In genomic region chr9:107282759-107283620, GRCh38 we compare ENCODE assay signal across 8 cellular contexts. TPM values are rescaled to one million over a fixed set of nuclear protein-coding genes. Genes with fewer than 3 reads are reported as not detected.
DNase-seq lines count a peak whose midpoint lies in the region; ATAC-seq and TF ChIP-seq lines count a peak whose summit lies in the region.

RAD23B (plus strand) TSS chr9:107283279; CDS start chr9:107283630, 351 bp downstream.

- peak; percentile 93 for TF ChIP-seq POLR2A in IMR-90 (IDR thresholded peaks at IDR 0.05; ENCODE audit: low read depth, low read length)

- peak within 1 kb of the TSS; percentile 100 for H2AK9ac ChIP-seq in IMR-90 (replicated peaks; ENCODE audit: low read depth, low read length, poor library complexity)

- peak within 1 kb of the TSS; percentile 98 for H3K14ac ChIP-seq in IMR-90 (replicated peaks; ENCODE audit: low read depth, low read length)

- intact Hi-C loops in IMR-90 (cut with micrococcal nuclease) = loop anchor here (1.0 to 10.0 kb wide), 4 partner anchors 32 to 1438 kb away; partner anchors contain the start of gene ZNF462

- peak; percentile 99 for DNase-seq in DMS 273 (lab: John Stamatoyannopoulos, UW; ENCODE audit: unreplicated experiment)
- DNase-seq in IMR-90 = peak; percentile 98
- peak; percentile 98 for DNase-seq in OCI-M1 (lab: John Stamatoyannopoulos, UW)
- peak; percentile 98 for DNase-seq in activated T-cell treated with anti-CD3 and anti-CD28 coated beads for 24 hours (ENCODE audit: low read depth)
- peak; percentile 86 for DNase-seq in epidermal melanocyte (ENCODE audit: insufficient read length, low spot score)
- peak; percentile 96 for DNase-seq in stimulated activated CD8-positive, alpha-beta memory T cell treated with anti-CD3 and anti-CD28 coated beads, Interleukin-4, amount 100 ng/mL, for 1 hour (ENCODE audit: low read depth in 2 of 2, low spot score in 1 of 2)

- H4K5ac ChIP-seq in IMR-90 (ENCODE audit: low read depth, low read length) = peak within 1 kb of the TSS; percentile 73

- CTCF ChIA-PET in IMR-90 (lab: Yijun Ruan, JAX) = interaction anchor here (1.0 to 2.3 kb wide), 2 partner anchors 60 to 145 kb away, joined by 3 to 5 read pairs; no protein-coding TSS in a partner anchor

- peak within 1 kb of the TSS; percentile 95 for H2AFZ ChIP-seq in IMR-90 (replicated peaks; ENCODE audit: low read length, poor library complexity)

- H3K27me3 ChIP-seq in IMR-90 (ENCODE audit: control insufficient read depth, insufficient read depth, low read length) (no peaks in the 10 kb centered on the region), mononuclear cell (ENCODE audit: insufficient read depth, low read length) (no peaks in the 10 kb centered on the region)

- peak within 1 kb of the TSS; percentile 86 for H3K23ac ChIP-seq in IMR-90 (ENCODE audit: low read depth, low read length)

- H2BK15ac ChIP-seq in IMR-90 (ENCODE audit: low read depth, low read length) = peak within 1 kb of the TSS; percentile 58; the same call in 1 of the 3 replicates

- H3K4me1 ChIP-seq in IMR-90 (ENCODE audit: control insufficient read depth, insufficient read depth, low read length) (no peaks in the 10 kb centered on the region), mononuclear cell (ENCODE audit: insufficient read depth, low read length) (peaks cover 39% of the 10 kb centered on the region)

- H3K9ac ChIP-seq in IMR-90 (ENCODE audit: low read depth, low read length) = peak within 1 kb of the TSS; percentile 89

- peak within 1 kb of the TSS; percentile 96 for H3K27ac ChIP-seq in IMR-90 (ENCODE audit: insufficient read depth, low read length)

- peak within 1 kb of the TSS; percentile 89 for H4K91ac ChIP-seq in IMR-90 (ENCODE audit: insufficient read depth, low read depth, low read length)

- peak within 1 kb of the TSS; percentile 78 for H3K18ac ChIP-seq in IMR-90 (ENCODE audit: low read depth, low read length)

- in situ Hi-C loops in IMR-90 (cut with MboI; ENCODE audit: low sequenced_read_pairs) = loop anchor here (25.0 kb wide), 1 partner anchor 396 kb away; no protein-coding TSS in a partner anchor

- POLR2A ChIA-PET in IMR-90 (lab: Charles Lee; ENCODE audit: unreplicated experiment) = interaction anchor here (0.6 to 1.0 kb wide), 4 partner anchors 9 to 88 kb away, joined by 3 to 26 read pairs (median 4); no protein-coding TSS in a partner anchor

- no peaks in the 10 kb centered on the region for H3K36me3 ChIP-seq in IMR-90 (ENCODE audit: control insufficient read depth, insufficient read depth, low read length)

- no TSS peak for BruUV-seq in IMR-90 (replicated peaks; lab: Mats Ljungman, UMichigan)

- peak within 1 kb of the TSS; percentile 94 for H2BK120ac ChIP-seq in IMR-90 (ENCODE audit: low read depth, low read length)

- dilution Hi-C loops in IMR-90 (cut with HindIII; ENCODE audit: low sequenced_read_pairs, unreplicated experiment) = no loop called here

- H4K20me1 ChIP-seq in IMR-90 (ENCODE audit: insufficient read depth, low read length) = peaks cover 44% of the 10 kb centered on the region

- peak within 1 kb of the TSS; percentile 90 for H3K56ac ChIP-seq in IMR-90 (ENCODE audit: extremely low read depth, insufficient read depth, low read length)

- H2BK20ac ChIP-seq in IMR-90 (ENCODE audit: low read depth, low read length) = peak within 1 kb of the TSS; percentile 83

- peaks cover 0 to 9% of the 10 kb centered on the region in 2 experiments; a peak in 1 of 4 replicates for H3K79me1 ChIP-seq in IMR-90 (ENCODE audit: low read depth in 1 of 2, low read length in 2 of 2)

- no peak for TF ChIP-seq RAD21 in IMR-90 (IDR thresholded peaks at IDR 0.05; ENCODE audit: low read length)

- H2AK5ac ChIP-seq in IMR-90 (ENCODE audit: low read depth, low read length) = peak within 1 kb of the TSS; percentile 97

- peak within 1 kb of the TSS; percentile 56 to 93 for H4K8ac ChIP-seq in IMR-90 (ENCODE audit: low read depth in 2 of 2, low read length in 2 of 2)

- TF ChIP-seq CTCF in IMR-90 (conservative IDR thresholded peaks at IDR 0.05; ENCODE audit: low read depth, low read length) = no peak

- H2BK5ac ChIP-seq in IMR-90 (ENCODE audit: low read depth, low read length, poor library complexity, severe bottlenecking) = peak within 1 kb of the TSS; percentile 99

- H3K9me1 ChIP-seq in IMR-90 (ENCODE audit: insufficient read depth, low read length) = no peaks in the 10 kb centered on the region; the same call in 1 of the 2 replicates

- H3K4me3 ChIP-seq in IMR-90 (ENCODE audit: insufficient read depth, low read depth, low read length) = peak within 1 kb of the TSS; percentile 79
- H3K4me3 ChIP-seq in mononuclear cell (ENCODE audit: low read length) = peak within 1 kb of the TSS; percentile 92

- ATAC-seq in GM21528 (IDR thresholded peaks at IDR 0.05; ENCODE audit: low FRiP score, unreplicated experiment) = peak; percentile 88
- ATAC-seq in IMR-90 (ENCODE audit: low read depth) = peak; percentile 89

- 1% methylated on average over 14 of the region's 100 CpGs; no CpG with 5 or more reads in 1 of the 2 experiments for WGBS in IMR-90 (ENCODE audit: extremely low coverage in 2 of 2, insufficient read length in 1 of 2), 2 experiments

- peak within 1 kb of the TSS; percentile 95 for H3K4me2 ChIP-seq in IMR-90 (ENCODE audit: low read depth, low read length)

- H3K4ac ChIP-seq in IMR-90 (ENCODE audit: low read depth, low read length) = peak within 1 kb of the TSS; percentile 99

- no peaks in the 10 kb centered on the region for H3K9me3 ChIP-seq in IMR-90 (ENCODE audit: control insufficient read depth, insufficient read depth, low read length)
- no peaks in the 10 kb centered on the region for H3K9me3 ChIP-seq in mononuclear cell (ENCODE audit: low read depth, low read length)

TF ChIP-seq in IMR-90, 13 proteins besides CTCF, POLR2A, EP300 and RAD21:
- TF ChIP-seq SMC3 (IDR thresholded peaks at IDR 0.05; ENCODE audit: low read depth, low read length) = no peak
- peak; percentile 81; the same call in 1 of the 2 replicates for TF ChIP-seq MAZ (IDR thresholded peaks at IDR 0.05; ENCODE audit: borderline replicate concordance, low read depth, low read length)
- no peak for TF ChIP-seq RCOR1 (IDR thresholded peaks at IDR 0.05; ENCODE audit: insufficient replicate concordance, low read length)
- TF ChIP-seq RFX5 (IDR thresholded peaks at IDR 0.05; ENCODE audit: low read depth, low read length) = peak; percentile 59; the same call in 1 of the 2 replicates
- TF ChIP-seq MAFK (IDR thresholded peaks at IDR 0.05; ENCODE audit: low read depth, low read length) = 0 out of 2 replicates have a peak, but pooled peaks have one; percentile 10
- TF ChIP-seq CEBPB (IDR thresholded peaks at IDR 0.05; ENCODE audit: low read depth, low read length) = peak; percentile 100
- peak; percentile 60; the same call in 1 of the 2 replicates for TF ChIP-seq NFE2L2 (IDR thresholded peaks at IDR 0.05; ENCODE audit: low read depth, low read length)
- TF ChIP-seq BHLHE40 (IDR thresholded peaks at IDR 0.05; ENCODE audit: low read depth, low read length) = peak; percentile 41; the same call in 1 of the 2 replicates
- TF ChIP-seq, protein P1, sequence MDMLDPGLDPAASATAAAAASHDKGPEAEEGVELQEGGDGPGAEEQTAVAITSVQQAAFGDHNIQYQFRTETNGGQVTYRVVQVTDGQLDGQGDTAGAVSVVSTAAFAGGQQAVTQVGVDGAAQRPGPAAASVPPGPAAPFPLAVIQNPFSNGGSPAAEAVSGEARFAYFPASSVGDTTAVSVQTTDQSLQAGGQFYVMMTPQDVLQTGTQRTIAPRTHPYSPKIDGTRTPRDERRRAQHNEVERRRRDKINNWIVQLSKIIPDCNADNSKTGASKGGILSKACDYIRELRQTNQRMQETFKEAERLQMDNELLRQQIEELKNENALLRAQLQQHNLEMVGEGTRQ (IDR thresholded peaks at IDR 0.05; ENCODE audit: low read depth, low read length) = no peak
- no peak for TF ChIP-seq ELK1 (IDR thresholded peaks at IDR 0.05; ENCODE audit: borderline replicate concordance, low read depth, low read length)
- TF ChIP-seq FOS (IDR thresholded peaks at IDR 0.05; ENCODE audit: low read depth, low read length) = no peak
- peak; percentile 82; the same call in 1 of the 2 replicates for TF ChIP-seq CHD1 (IDR thresholded peaks at IDR 0.05; ENCODE audit: low read depth, low read length)
- TF ChIP-seq MXI1 (IDR thresholded peaks at IDR 0.05; ENCODE audit: borderline replicate concordance, low read depth, low read length) = peak; percentile 44; the same call in 1 of the 2 replicates

RNA-seq across cellular contexts. Expression of gene RAD23B, which starts in this region (rescaled TPM):
- total RNA-seq in IMR-90 (2012; rRNA removed) (126 and 127 TPM in 2 replicates), mononuclear cell (108 TPM)
- 123 and 148 TPM in 2 replicates for polyA plus RNA-seq in IMR-90 (2012; rRNA removed)
- 48.2 and 80.7 TPM in 2 replicates for polyA plus RNA-seq in IMR-90 (2012; cell fraction: cytosol; rRNA removed)
- polyA plus RNA-seq in IMR-90 (2012; cell fraction: nucleus; rRNA removed; ENCODE audit: low replicate concordance) = 20.9 and 67.7 TPM in 2 replicates

Comparison
In these comparisons a context has a peak if more than half of its experiments do, and no peak if none do; other contexts are left out.
1. Peak in every context shown above with its lines: DNase-seq, ATAC-seq, H3K4me3 ChIP-seq and H3K27ac ChIP-seq.